Comparison of ENCODE assay signal across 31 cellular contexts in genomic region chr17:7114241-7114874, GRCh38. TPM values are rescaled to one million over a fixed set of nuclear protein-coding genes. Genes with fewer than 3 reads are reported as not detected.
DNase-seq lines count a peak whose midpoint lies in the region; ATAC-seq, FAIRE-seq and TF ChIP-seq lines count a peak whose summit lies in the region.
"Had no signal": no experiment of that assay in that cellular context is flagged by ENCODE, and none has a peak within 500 bp of the region (broad histone marks: within the 10 kb centered on the region; RNA-seq: fewer than 3 reads in every experiment).

A gene with protein sequence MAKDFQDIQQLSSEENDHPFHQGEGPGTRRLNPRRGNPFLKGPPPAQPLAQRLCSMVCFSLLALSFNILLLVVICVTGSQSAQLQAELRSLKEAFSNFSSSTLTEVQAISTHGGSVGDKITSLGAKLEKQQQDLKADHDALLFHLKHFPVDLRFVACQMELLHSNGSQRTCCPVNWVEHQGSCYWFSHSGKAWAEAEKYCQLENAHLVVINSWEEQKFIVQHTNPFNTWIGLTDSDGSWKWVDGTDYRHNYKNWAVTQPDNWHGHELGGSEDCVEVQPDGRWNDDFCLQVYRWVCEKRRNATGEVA (minus strand): TSS chr17:7114822. CDS start chr17:7114240, 582 bp downstream.

- peaks cover 10% of the 10 kb centered on the region for H4K20me1 ChIP-seq in HepG2 (ENCODE audit: insufficient read depth, low read length)

- H3K36me3 ChIP-seq in H7 (replicated peaks; ENCODE audit: control insufficient read depth, insufficient read depth, low read length) (no peaks in the 10 kb centered on the region), HepG2 (replicated peaks in 1 of 2; ENCODE audit: control insufficient read depth in 1 of 2, insufficient read depth in 2 of 2, low read length in 2 of 2) (peaks cover 0 to 13% of the 10 kb centered on the region in 2 experiments; a peak in 3 of 5 replicates), trophoblast cell (ENCODE audit: control insufficient read depth in 1 of 2, insufficient read depth in 2 of 2, low read length in 2 of 2) (no peaks in the 10 kb centered on the region), thyroid gland (no peaks in the 10 kb centered on the region)
- H3K36me3 ChIP-seq: breast epithelium, SJCRH30, suprapubic skin had no signal

- H3K9ac ChIP-seq in HepG2 (ENCODE audit: insufficient read depth, low read depth, low read length) (peak within 1 kb of the TSS; percentile 97), trophoblast cell (ENCODE audit: low read length) (no peak within 1 kb of the TSS)

- FAIRE-seq in HepG2 (lab: Jason Lieb, UNC), result peak; percentile 81
- FAIRE-seq: GM12878, keratinocyte had no signal

- H4K91ac ChIP-seq in trophoblast cell (ENCODE audit: low read depth, low read length), result no peak within 1 kb of the TSS

- H2AK5ac ChIP-seq in trophoblast cell (ENCODE audit: low read length), result no peak within 1 kb of the TSS

- no peak within 1 kb of the TSS for H2BK12ac ChIP-seq in trophoblast cell (ENCODE audit: low read length)

- TF ChIP-seq POLR2A in HepG2 (IDR thresholded peaks at IDR 0.05; ENCODE audit: insufficient read depth in 1 of 2, low read depth in 2 of 2, low read length in 2 of 2), result peak; percentile 53 to 77
- TF ChIP-seq POLR2A in thyroid gland (IDR thresholded peaks at IDR 0.05), result no peak

- no peaks in the 10 kb centered on the region for H3K79me1 ChIP-seq in trophoblast cell (ENCODE audit: low read length)

- CTCF ChIA-PET in HepG2 (lab: Yijun Ruan, JAX; ENCODE audit: low intra/inter-chr PET ratio, low total read pairs), result no interaction called here

- H3K4me2 ChIP-seq in HepG2 (ENCODE audit: low read depth, low read length) (peak within 1 kb of the TSS; percentile 100), trophoblast cell (ENCODE audit: low read length) (no peak within 1 kb of the TSS)

- no peak within 1 kb of the TSS for H3K18ac ChIP-seq in trophoblast cell (ENCODE audit: low read length)

- H3K4me3 Mint-ChIP-seq in effector memory CD8-positive, alpha-beta T cell, result no peak within 1 kb of the TSS
- H3K4me3 Mint-ChIP-seq: activated naive CD4-positive, alpha-beta T cell treated with anti-CD3 and anti-CD28 coated beads for 36 hours; activated T-cell treated with anti-CD3 and anti-CD28 coated beads, Interleukin-2, amount 50 U/mL, for 4 hours; naive B cell; stimulated activated effector memory CD8-positive, alpha-beta T cell treated with anti-CD3 and anti-CD28 coated beads, Interleukin-12 subunit alpha, Interleukin-12 subunit beta, amount 100 ng/mL, for 72 hours had no signal

- POLR2A ChIA-PET in HepG2 (lab: Yijun Ruan, JAX), result interaction anchor here (0.6 to 3.7 kb wide), 45 partner anchors 8 to 413 kb away, joined by 3 to 77 read pairs (median 6); partner anchors contain the start of genes ACADVL, ASGR1, DLG4 and DVL2

- no peak within 1 kb of the TSS for H4K12ac ChIP-seq in trophoblast cell (ENCODE audit: low read depth, low read length)

- no peak within 1 kb of the TSS for H2BK120ac ChIP-seq in trophoblast cell (ENCODE audit: insufficient read depth, low read length, poor library complexity)

- TF ChIP-seq CTCF in HepG2 (CRISPR knock-in tag; IDR thresholded peaks at IDR 0.05) (peak; percentile 29), thyroid gland (IDR thresholded peaks at IDR 0.05) (no peak)

- H2AFZ ChIP-seq in HepG2 (ENCODE audit: low read length) (no peak within 1 kb of the TSS), trophoblast cell (ENCODE audit: insufficient read depth, low read length, poor library complexity) (no peak within 1 kb of the TSS)

- no peak within 1 kb of the TSS for H2BK5ac ChIP-seq in trophoblast cell (ENCODE audit: low read depth, low read length, poor library complexity)

- no peak within 1 kb of the TSS for H3K4me3 ChIP-seq in H7 (ENCODE audit: insufficient read depth, low read depth, low read length)
- peak within 1 kb of the TSS; percentile 86 to 99 (median 88) for H3K4me3 ChIP-seq in HepG2 (replicated peaks in 1 of 3; ENCODE audit: insufficient read depth in 1 of 3, low read depth in 2 of 3, low read length in 3 of 3)
- peak within 1 kb of the TSS; percentile 7 for H3K4me3 ChIP-seq in trophoblast cell (ENCODE audit: low read depth, low read length)
- no peak within 1 kb of the TSS for H3K4me3 ChIP-seq in thyroid gland (replicated peaks in 1 of 3)
- H3K4me3 ChIP-seq: breast epithelium, coronary artery, GM12878, SJCRH30, suprapubic skin had no signal

- DNase-seq in H7 (peak; percentile 62), caudate nucleus (lab: John Stamatoyannopoulos, UW) (no peak), HepG2 (ENCODE audit: low spot score) (peak; percentile 98), trophoblast cell (no peak), HCEC 1CT (no peak), thyroid gland (no peak)
- no peak for DNase-seq in effector memory CD8-positive, alpha-beta T cell
- DNase-seq: activated CD4-positive, alpha-beta T cell treated with anti-CD3 and anti-CD28 coated beads for 1 hour; activated CD8-positive, alpha-beta memory T cell treated with anti-CD3 and anti-CD28 coated beads for 24 hours; activated naive CD4-positive, alpha-beta T cell treated with anti-CD3 and anti-CD28 coated beads for 36 hours; activated T-cell treated with anti-CD3 and anti-CD28 coated beads, Interleukin-2, amount 50 U/mL, for 4 hours; mammary epithelial cell; naive B cell; NCI-H146; NCI-H524; NK-92 treated with Interleukin-12 subunit alpha and Interleukin-12 subunit beta, amount 100 ng/mL, for 24 hours; SJCRH30; stimulated activated CD4-positive, alpha-beta T cell treated with anti-CD3 and anti-CD28 coated beads, Interleukin-2, amount 100 ng/mL, for 48 hours had no signal

- H3K4me1 Mint-ChIP-seq in effector memory CD8-positive, alpha-beta T cell (ENCODE audit: low read depth in 2 of 2), result peaks cover 7 to 9% of the 10 kb centered on the region in 2 donors

- intact Hi-C loops in HepG2 (cut with micrococcal nuclease; ENCODE audit: unreplicated experiment) (loop anchor here (2.0 kb wide), 1 partner anchor 18 kb away; no protein-coding TSS in a partner anchor), thyroid gland (cut with DNase I) (no loop called here)

- H3K27me3 ChIP-seq in H7 (ENCODE audit: control insufficient read depth, insufficient read depth, low read length) (no peaks in the 10 kb centered on the region), HepG2 (ENCODE audit: control insufficient read depth in 1 of 2, insufficient read depth in 2 of 2, low read length in 2 of 2) (peaks cover 0 to 5% of the 10 kb centered on the region in 2 experiments; a peak in 1 of 5 replicates), trophoblast cell (ENCODE audit: insufficient read depth, low read length) (no peaks in the 10 kb centered on the region), thyroid gland (no peaks in the 10 kb centered on the region)
- H3K27me3 ChIP-seq: SJCRH30 had no signal

- TF ChIP-seq RAD21 in HepG2 (CRISPR knock-in tag; IDR thresholded peaks at IDR 0.05), result peak; percentile 33; the same call in 1 of the 2 replicates

- peak within 1 kb of the TSS; percentile 52 for H3K27ac ChIP-seq in caudate nucleus (ENCODE audit: low read depth, low read length)
- peak within 1 kb of the TSS; percentile 98 for H3K27ac ChIP-seq in HepG2 (ENCODE audit: extremely low read length, insufficient read depth, low read length)
- no peak within 1 kb of the TSS for H3K27ac ChIP-seq in trophoblast cell (ENCODE audit: low read depth, low read length)
- H3K27ac ChIP-seq in thyroid gland, result no peak within 1 kb of the TSS
- H3K27ac ChIP-seq: breast epithelium, C4-2B, SJCRH30, suprapubic skin had no signal

- TF ChIP-seq EP300 in HepG2 (IDR thresholded peaks at IDR 0.05; ENCODE audit: low read depth in 2 of 2, low read length in 2 of 2) (peak; percentile 64 to 69; a peak in 3 of 4 replicates), HepG2 (CRISPR knock-in tag; IDR thresholded peaks at IDR 0.05; ENCODE audit: borderline replicate concordance) (peak; percentile 88)

- H3K27me3 Mint-ChIP-seq in effector memory CD8-positive, alpha-beta T cell, result peaks cover 14 to 18% of the 10 kb centered on the region in 2 donors

- ATAC-seq in HepG2 (peak; percentile 92), HG03439 (IDR thresholded peaks at IDR 0.05; ENCODE audit: unreplicated experiment) (no peak)
- no peak for ATAC-seq in effector memory CD8-positive, alpha-beta T cell (replicated peaks)
- ATAC-seq: activated T-cell treated with anti-CD3 and anti-CD28 coated beads, Interleukin-2, amount 50 U/mL, for 4 hours; GM12878; Panc1; stimulated activated effector memory CD8-positive, alpha-beta T cell treated with anti-CD3 and anti-CD28 coated beads, Interleukin-12 subunit alpha, Interleukin-12 subunit beta, amount 100 ng/mL, for 72 hours had no signal

- H3K9me3 Mint-ChIP-seq in effector memory CD8-positive, alpha-beta T cell, result no peaks in the 10 kb centered on the region
- H3K9me3 Mint-ChIP-seq: activated naive CD4-positive, alpha-beta T cell treated with anti-CD3 and anti-CD28 coated beads for 36 hours; activated T-cell treated with anti-CD3 and anti-CD28 coated beads, Interleukin-2, amount 50 U/mL, for 4 hours; stimulated activated effector memory CD8-positive, alpha-beta T cell treated with anti-CD3 and anti-CD28 coated beads, Interleukin-12 subunit alpha, Interleukin-12 subunit beta, amount 100 ng/mL, for 72 hours had no signal

- H3K4me1 ChIP-seq in HepG2 (ENCODE audit: insufficient read depth, low read length) (peaks cover 88% of the 10 kb centered on the region), trophoblast cell (ENCODE audit: control insufficient read depth in 1 of 2, insufficient read depth in 2 of 2, low read length in 2 of 2) (no peaks in the 10 kb centered on the region), thyroid gland (no peaks in the 10 kb centered on the region)
- H3K4me1 ChIP-seq: breast epithelium, SJCRH30, suprapubic skin had no signal

- H3K79me2 ChIP-seq in HepG2 (ENCODE audit: insufficient read depth, low read length), result peaks cover 56% of the 10 kb centered on the region
- no peaks in the 10 kb centered on the region for H3K79me2 ChIP-seq in trophoblast cell (ENCODE audit: control insufficient read depth, insufficient read depth, low read length, poor library complexity)

- H3K14ac ChIP-seq in trophoblast cell (ENCODE audit: low read length), result no peak within 1 kb of the TSS

- no peaks in the 10 kb centered on the region for H3K36me3 Mint-ChIP-seq in effector memory CD8-positive, alpha-beta T cell (ENCODE audit: insufficient read depth)
- H3K36me3 Mint-ChIP-seq: naive B cell; stimulated activated effector memory CD8-positive, alpha-beta T cell treated with anti-CD3 and anti-CD28 coated beads, Interleukin-12 subunit alpha, Interleukin-12 subunit beta, amount 100 ng/mL, for 72 hours had no signal

- no TSS peak for BruUV-seq in HepG2 (replicated peaks; lab: Mats Ljungman, UMichigan)

- H3K9me3 ChIP-seq in HepG2 (ENCODE audit: low read length) (no peaks in the 10 kb centered on the region), trophoblast cell (ENCODE audit: insufficient read depth, low read depth, low read length) (peaks cover 4% of the 10 kb centered on the region), thyroid gland (no peaks in the 10 kb centered on the region)
- H3K9me3 ChIP-seq: breast epithelium, SJCRH30, suprapubic skin had no signal

- no peak within 1 kb of the TSS for H3K4ac ChIP-seq in trophoblast cell (ENCODE audit: low read depth, low read length)

- in situ Hi-C loops in HepG2 (cut with HindIII; ENCODE audit: extremely low pct_ligation_motif_present, low pct_unique_long_range_greater_than_20kb), result no loop called here

- no peak within 1 kb of the TSS for H4K8ac ChIP-seq in trophoblast cell (ENCODE audit: low read depth, low read length)

- H3K23ac ChIP-seq in trophoblast cell (ENCODE audit: low read length), result no peak within 1 kb of the TSS

- WGBS in HepG2 (ENCODE audit: low lambda C conversion rate), result 0% methylated on average over 10 of the region's 14 CpGs
- WGBS in trophoblast cell (ENCODE audit: extremely low coverage, insufficient coverage, insufficient read length), result no CpG with 5 or more reads among the region's 14 CpGs
- WGBS in thyroid gland, 2 donors, result 86 to 87% methylated on average over 14 of the region's 14 CpGs

- H3K27ac Mint-ChIP-seq in effector memory CD8-positive, alpha-beta T cell, result no peak within 1 kb of the TSS
- H3K27ac Mint-ChIP-seq: activated naive CD4-positive, alpha-beta T cell treated with anti-CD3 and anti-CD28 coated beads for 36 hours; stimulated activated effector memory CD8-positive, alpha-beta T cell treated with anti-CD3 and anti-CD28 coated beads, Interleukin-12 subunit alpha, Interleukin-12 subunit beta, amount 100 ng/mL, for 72 hours had no signal

RNA-seq across cellular contexts. Expression of the gene that starts here (rescaled TPM):
- total RNA-seq in H7 (2014; rRNA removed; shearing (Covaris generic)), result not detected in 2 replicates
- total RNA-seq in HepG2 (2016; rRNA removed; fragmentation: Illumina TruSeq; extraction: Trizol) (142 and 320 TPM in 2 replicates), thyroid gland (1 to 10 TPM in 1 of 4 donors, not detected in 3; 1.0 TPM)
- 153 and 157 TPM in 2 replicates for total RNA-seq in HepG2 (2016; cell fraction: cytosol; rRNA removed; fragmentation: Illumina TruSeq; extraction: Trizol; ENCODE audit: low read depth)
- 137 and 326 TPM in 2 replicates for total RNA-seq in HepG2 (2016; cell fraction: insoluble cytoplasmic fraction; rRNA removed; fragmentation: Illumina TruSeq; extraction: Trizol)
- total RNA-seq in HepG2 (2016; cell fraction: membrane; rRNA removed; fragmentation: Illumina TruSeq; extraction: Trizol), result 154 and 165 TPM in 2 replicates
- total RNA-seq in HepG2 (2016; cell fraction: nucleus; rRNA removed; fragmentation: Illumina TruSeq; extraction: Trizol), result 251 and 289 TPM in 2 replicates
- 754 and 762 TPM in 2 replicates for polyA plus RNA-seq in HepG2 (2011; rRNA removed)
- 620 and 780 TPM in 2 replicates for polyA plus RNA-seq in HepG2 (2011; cell fraction: cytosol; rRNA removed)
- polyA plus RNA-seq in HepG2 (2011; cell fraction: nucleus; rRNA removed), result 692 and 800 TPM in 2 replicates
- polyA plus RNA-seq in HepG2 (2012), result 341 and 394 TPM in 2 replicates
- 194 and 207 TPM in 2 replicates for polyA plus RNA-seq in HepG2 (2016; cell fraction: cytosol; fragmentation: Illumina TruSeq; extraction: Trizol; ENCODE audit: low read depth)
- polyA plus RNA-seq in HepG2 (2016; cell fraction: insoluble cytoplasmic fraction; fragmentation: Illumina TruSeq; extraction: Trizol; ENCODE audit: low read depth), result 170 and 186 TPM in 2 replicates
- polyA plus RNA-seq in HepG2 (2016; cell fraction: membrane; fragmentation: Illumina TruSeq; extraction: Trizol; ENCODE audit: low read depth), result 175 and 177 TPM in 2 replicates
- 623 and 667 TPM in 2 replicates for polyA plus RNA-seq in HepG2 (2016; cell fraction: nucleus; fragmentation: Illumina TruSeq; extraction: Trizol; ENCODE audit: insufficient read depth, low read depth)
- polyA minus RNA-seq in HepG2 (2011; rRNA and poly(A)+ RNA removed; ENCODE audit: low replicate concordance), result 371 TPM in 1 of 2 replicates, not detected in the other
- 131 TPM in 2 replicates for polyA minus RNA-seq in HepG2 (2011; cell fraction: cytosol; rRNA and poly(A)+ RNA removed)
- polyA minus RNA-seq in HepG2 (2011; cell fraction: nucleus; rRNA and poly(A)+ RNA removed), result 102 and 109 TPM in 2 replicates
- 0.14 and 0.25 TPM in 2 replicates for polyA plus RNA-seq in trophoblast cell (2013)
- total RNA-seq: activated naive CD4-positive, alpha-beta T cell treated with anti-CD3 and anti-CD28 coated beads for 36 hours; Daoy; fibroblast of lung; GM12878; HT-29; mammary epithelial cell; SJCRH30 had no signal
- polyA plus RNA-seq: AG04450, fibroblast of lung, GM12878, keratinocyte, mammary epithelial cell had no signal

Comparison
In these comparisons a context has a peak if more than half of its experiments do, and no peak if none do; other contexts are left out.
1. RNA of the gene that starts here (total RNA-seq): 137 to 326 TPM in HepG2; 1.0 TPM in thyroid gland and not detected in H7; every median in the first group is over 10 times any median in the second.
2. Peak in DNase-seq in H7; RNA of the gene not detected or under 1 TPM.
3. H3K4me3 ChIP-seq: peak in HepG2 (3 of 3) and trophoblast cell (single experiment); none in H7 (single experiment) and thyroid gland (0 of 3).
4. H3K27ac ChIP-seq: peak in caudate nucleus (single experiment) and HepG2 (single experiment); none in trophoblast cell (single experiment) and thyroid gland (0 of 3).
5. POLR2A ChIP-seq: peak in HepG2 (2 of 2); none in thyroid gland (0 of 2).